Comparison of ENCODE assay signal across 20 cellular contexts in the genomic region with DNA sequence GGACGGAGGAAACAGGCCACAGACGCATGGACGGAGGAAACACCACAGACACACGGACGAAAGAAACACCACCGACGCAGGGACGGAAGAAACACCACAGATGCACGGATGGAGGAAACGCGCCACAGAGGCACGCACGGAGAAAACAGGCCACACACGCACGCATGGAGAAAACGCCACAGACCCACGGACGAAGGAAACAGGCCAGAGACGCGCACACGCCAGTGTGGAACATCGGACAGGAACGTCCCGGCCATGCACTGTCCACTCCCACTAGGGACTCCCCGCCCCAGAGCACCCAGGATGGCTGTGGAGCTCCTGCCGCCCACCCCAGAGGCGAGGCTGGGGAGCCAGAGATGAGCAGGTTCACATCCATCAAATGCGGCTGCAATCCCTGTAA.
"Had no signal": no experiment of that assay in that cellular context is flagged by ENCODE, and none has a peak within 500 bp of the region (broad histone marks: within the 10 kb centered on the region; RNA-seq: fewer than 3 reads in every experiment).

No MANE protein-coding gene starts in this region.

- ATAC-seq: activated naive CD4-positive, alpha-beta T cell treated with anti-CD3 and anti-CD28 coated beads, Interleukin-2, amount 50 U/mL, for 72 hours; activated T-helper 17 cell treated with anti-CD3 and anti-CD28 coated beads, Interleukin-2, amount 50 U/mL, for 72 hours; gastroesophageal sphincter; left lobe of liver; natural killer cell; T-cell had no signal

- H3K27ac ChIP-seq: ascending aorta, epithelial cell of prostate, SJCRH30, VCaP had no signal

- H3K27me3 Mint-ChIP-seq: central memory CD8-positive, alpha-beta T cell had no signal

- H3K4me3 Mint-ChIP-seq: activated T-helper 17 cell treated with anti-CD3 and anti-CD28 coated beads, Interleukin-2, amount 50 U/mL, for 72 hours; central memory CD8-positive, alpha-beta T cell; mesothelial cell of epicardium; natural killer cell; T-cell; T-helper 2 cell treated with Interferon-gamma antibody and Interleukin-4, amounts not matched to agents 5 μg/mL and 100 μg/mL, for 36 hours had no signal

- DNase-seq: activated CD4-positive, alpha-beta T cell treated with anti-CD3 and anti-CD28 coated beads for 1 hour; activated T-cell treated with anti-CD3 and anti-CD28 coated beads, Interleukin-2, amount 50 U/mL, for 1 hour; heart left ventricle; natural killer cell; nucleus accumbens; sigmoid colon; SJCRH30; stimulated activated CD4-positive, alpha-beta T cell treated with anti-CD3 and anti-CD28 coated beads, Interleukin-4, amount 100 ng/mL, for 1 hour; stimulated activated naive CD4-positive, alpha-beta T cell treated with Interleukin-2 at 50 U/mL for 16 hours had no signal

- H3K4me1 Mint-ChIP-seq: central memory CD8-positive, alpha-beta T cell; mesothelial cell of epicardium; natural killer cell; T-cell had no signal

- H3K27ac Mint-ChIP-seq: activated naive CD4-positive, alpha-beta T cell treated with anti-CD3 and anti-CD28 coated beads, Interleukin-2, amount 50 U/mL, for 72 hours; activated T-helper 17 cell treated with anti-CD3 and anti-CD28 coated beads, Interleukin-2, amount 50 U/mL, for 72 hours; mesothelial cell of epicardium; natural killer cell; T-cell; T-helper 2 cell treated with Interferon-gamma antibody and Interleukin-4, amounts not matched to agents 5 μg/mL and 100 μg/mL, for 36 hours had no signal

- H3K9me3 Mint-ChIP-seq: activated naive CD4-positive, alpha-beta T cell treated with anti-CD3 and anti-CD28 coated beads, Interleukin-2, amount 50 U/mL, for 72 hours; central memory CD8-positive, alpha-beta T cell; natural killer cell had no signal

- H3K36me3 Mint-ChIP-seq: activated naive CD4-positive, alpha-beta T cell treated with anti-CD3 and anti-CD28 coated beads, Interleukin-2, amount 50 U/mL, for 72 hours; natural killer cell; T-cell had no signal
